Comparison of ENCODE assay signal across 8 cellular contexts in genomic region chr1:183635112-183635605, GRCh38. TPM values are rescaled to one million over a fixed set of nuclear protein-coding genes. Genes with fewer than 3 reads are reported as not detected.
DNase-seq lines count a peak whose midpoint lies in the region; ATAC-seq and TF ChIP-seq lines count a peak whose summit lies in the region.

No MANE protein-coding gene starts in this region.

- peak overlapping the region; percentile 75 to 99 (median 86); a peak in 20 of 22 replicates for H3K4me2 ChIP-seq in BLaER1 treated with 17β-estradiol and CSF1 and Interleukin-3, amounts not matched to agents 10 nM and 100 nM

- peak overlapping the region; percentile 83 to 98 (median 90) for H3K27ac ChIP-seq in BLaER1 treated with 17β-estradiol and CSF1 and Interleukin-3, amounts not matched to agents 10 nM and 100 nM

- H3K4me1 ChIP-seq in BLaER1 treated with 17β-estradiol and CSF1 and Interleukin-3, amounts not matched to agents 10 nM and 100 nM: peaks cover 13 to 44% (median 39%) of the 10 kb centered on the region in 10 experiments

- DNase-seq in NB4 (ENCODE audit: low read depth): no peak
- DNase-seq in activated gamma-delta T cell treated with Interleukin-2 at 50 U/mL for 16 hours: peak; percentile 6
- DNase-seq in germinal center (ENCODE audit: low spot score): peak; percentile 28
- DNase-seq in omental fat pad (ENCODE audit: low spot score): peak; percentile 29
- no peak for DNase-seq in HPDE6-E6E7 (ENCODE audit: extremely low spot score)

- peak overlapping the region; percentile 89 to 99 (median 95) for H3K9ac ChIP-seq in BLaER1 treated with 17β-estradiol and CSF1 and Interleukin-3, amounts not matched to agents 10 nM and 100 nM

- H3K27me3 ChIP-seq in BLaER1 treated with 17β-estradiol and CSF1 and Interleukin-3, amounts not matched to agents 10 nM and 100 nM: no peaks in the 10 kb centered on the region

- H3K9me3 ChIP-seq in BLaER1 treated with 17β-estradiol and CSF1 and Interleukin-3, amounts not matched to agents 10 nM and 100 nM (replicated peaks in 1 of 11): no peaks in the 10 kb centered on the region

- H4K20me1 ChIP-seq in BLaER1 treated with 17β-estradiol and CSF1 and Interleukin-3, amounts not matched to agents 10 nM and 100 nM: peaks cover 23 to 46% (median 40%) of the 10 kb centered on the region in 11 experiments; a peak in 21 of 22 replicates

- peaks cover 20 to 33% (median 31%) of the 10 kb centered on the region in 11 experiments for H3K36me3 ChIP-seq in BLaER1 treated with 17β-estradiol and CSF1 and Interleukin-3, amounts not matched to agents 10 nM and 100 nM

- TF ChIP-seq POLR2A in NB4 (IDR thresholded peaks at IDR 0.05; ENCODE audit: extremely low read depth, insufficient read length): no peak

- peak; percentile 1 for ATAC-seq in GM21529 (IDR thresholded peaks at IDR 0.05; ENCODE audit: unreplicated experiment)
- ATAC-seq in omental fat pad (ENCODE audit: low FRiP score): peak; percentile 19
- no peak for ATAC-seq in HG03457 (IDR thresholded peaks at IDR 0.05; ENCODE audit: unreplicated experiment)

- TF ChIP-seq CTCF in NB4 (IDR thresholded peaks at IDR 0.05; ENCODE audit: low read depth, low read length): no peak
- TF ChIP-seq CTCF in omental fat pad (IDR thresholded peaks at IDR 0.05): no peak

- peak overlapping the region; percentile 82 to 99 (median 95) for H3K4me3 ChIP-seq in BLaER1 treated with 17β-estradiol and CSF1 and Interleukin-3, amounts not matched to agents 10 nM and 100 nM
- peak overlapping the region; percentile 76 for H3K4me3 ChIP-seq in NB4 (ENCODE audit: low read depth, low read length)

RNA-seq across cellular contexts. Expression of gene ARPC5, which starts 0.4 kb away (rescaled TPM):
- total RNA-seq in omental fat pad: 10 to 100 TPM; 68.7 to 99.2 (median 90.2) TPM

RNA-seq across cellular contexts. Expression of gene APOBEC4, which starts 18.0 kb away (rescaled TPM):
- total RNA-seq in omental fat pad: not detected

RNA-seq across cellular contexts. Expression of gene NCF2, which starts 44.9 kb away (rescaled TPM):
- total RNA-seq in omental fat pad: 10 to 100 TPM; 20.4 to 85.0 (median 44.4) TPM

Comparison
In these comparisons a context has a peak if more than half of its experiments do, and no peak if none do; other contexts are left out.
1. DNase-seq: peak in activated gamma-delta T cell treated with Interleukin-2 at 50 U/mL for 16 hours (single experiment), germinal center (single experiment) and omental fat pad (single experiment); none in NB4 (single experiment) and HPDE6-E6E7 (single experiment).